ENCODE assay signal across 18 cellular contexts in the genomic region with DNA sequence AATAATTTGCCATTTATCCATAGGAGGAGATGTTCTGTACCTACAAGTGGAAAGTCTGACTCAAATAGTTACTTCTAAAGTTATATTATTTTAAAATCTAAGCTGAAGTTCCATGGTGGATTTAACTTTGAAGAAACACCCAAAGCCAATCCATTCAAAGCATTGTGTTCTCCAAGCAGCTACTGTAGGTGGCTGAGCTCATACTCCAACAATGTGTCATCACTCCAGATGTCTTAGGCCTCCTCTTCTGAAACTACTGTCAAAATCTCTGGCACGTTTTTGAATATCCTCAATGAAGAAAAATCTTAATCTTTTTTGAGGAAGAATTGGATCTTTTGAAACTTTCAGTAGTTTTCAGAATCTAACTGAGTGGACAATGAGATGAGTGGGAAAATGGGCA.
DNase-seq lines count a peak whose midpoint lies in the region; ATAC-seq and TF ChIP-seq lines count a peak whose summit lies in the region.
"Had no signal": no experiment of that assay in that cellular context is flagged by ENCODE, and none has a peak within 500 bp of the region (broad histone marks: within the 10 kb centered on the region; RNA-seq: fewer than 3 reads in every experiment).

No MANE protein-coding gene starts in this region.

- no peak for TF ChIP-seq CTCF in MCF 10A (IDR thresholded peaks at IDR 0.05; ENCODE audit: unreplicated experiment)
- TF ChIP-seq CTCF in breast epithelium (IDR thresholded peaks at IDR 0.05): no peak
- no peak for TF ChIP-seq CTCF in type B pancreatic cell (conservative IDR thresholded peaks at IDR 0.05)

- H3K27ac ChIP-seq in breast epithelium: no peak overlapping the region
- H3K27ac ChIP-seq: 22Rv1 had no signal

- TF ChIP-seq POLR2A in breast epithelium (IDR thresholded peaks at IDR 0.05): no peak

- POLR2A ChIA-PET in MCF 10A (lab: Yijun Ruan, JAX): interaction anchor here (0.7 to 1.8 kb wide), 5 partner anchors 10 to 56 kb away, joined by 3 to 9 read pairs (median 4); no protein-coding TSS in a partner anchor

- no peaks in the 10 kb centered on the region for H3K9me3 ChIP-seq in breast epithelium

- no peaks in the 10 kb centered on the region for H3K27me3 ChIP-seq in breast epithelium

- no peaks in the 10 kb centered on the region for H3K36me3 ChIP-seq in breast epithelium

- H3K4me1 Mint-ChIP-seq in MCF 10A (ENCODE audit: insufficient read depth, unreplicated experiment) (peaks cover 7% of the 10 kb centered on the region), type B pancreatic cell (ENCODE audit: unreplicated experiment) (peaks cover 6% of the 10 kb centered on the region)

- CTCF ChIA-PET in MCF 10A (lab: Yijun Ruan, JAX): interaction anchor here (1.1 kb wide), 1 partner anchor 10 kb away, joined by 6 read pairs; no protein-coding TSS in a partner anchor

- H3K27ac Mint-ChIP-seq in MCF 10A (ENCODE audit: low read depth, unreplicated experiment) (peak overlapping the region; percentile 46), type B pancreatic cell (no peak overlapping the region)
- H3K27ac Mint-ChIP-seq: activated naive CD4-positive, alpha-beta T cell treated with anti-CD3 and anti-CD28 coated beads, Interleukin-2, amount 50 U/mL, for 72 hours; stimulated activated naive CD8-positive, alpha-beta T cell treated with anti-CD3 and anti-CD28 coated beads, Interleukin-15, Interleukin-2, amounts not matched to agents 100 ng/mL and 50 ng/mL, for 24 hours; T-helper 17 cell had no signal

- no peak overlapping the region for H3K4me3 ChIP-seq in breast epithelium
- H3K4me3 ChIP-seq: skin epidermis had no signal

- H3K4me3 Mint-ChIP-seq in MCF 10A (ENCODE audit: unreplicated experiment): no peak overlapping the region
- H3K4me3 Mint-ChIP-seq in type B pancreatic cell: no peak overlapping the region
- H3K4me3 Mint-ChIP-seq: stimulated activated naive CD8-positive, alpha-beta T cell treated with anti-CD3 and anti-CD28 coated beads, Interleukin-15, Interleukin-2, amounts not matched to agents 100 ng/mL and 50 ng/mL, for 24 hours; T-helper 17 cell had no signal

- ATAC-seq in GM21529 (IDR thresholded peaks at IDR 0.05; ENCODE audit: unreplicated experiment): no peak
- ATAC-seq: activated naive CD4-positive, alpha-beta T cell treated with anti-CD3 and anti-CD28 coated beads, Interleukin-2, amount 50 U/mL, for 72 hours; HepG2; Panc1; T-helper 17 cell had no signal

- H3K4me1 ChIP-seq in breast epithelium: no peaks in the 10 kb centered on the region

- intact Hi-C loops in MCF 10A (cut with micrococcal nuclease) (no loop called here), breast epithelium (cut with DNase I; ENCODE audit: low total_unique reads) (no loop called here)

- DNase-seq in MCF 10A (ENCODE audit: unreplicated experiment): peak; percentile 49
- no peak for DNase-seq in breast epithelium (ENCODE audit: low spot score in 2 of 2)
- DNase-seq in amniotic epithelial cell (ENCODE audit: low read depth): peak; percentile 72
- DNase-seq in fibroblast of the conjunctiva (ENCODE audit: low read depth): peak; percentile 49
- DNase-seq in NCI-H146 (lab: John Stamatoyannopoulos, UW): no peak
- no peak for DNase-seq in COLO829 (ENCODE audit: low spot score)
- no peak for DNase-seq in type B pancreatic cell (ENCODE audit: extremely low spot score, unreplicated experiment)
- DNase-seq: activated CD4-positive, alpha-beta T cell treated with anti-CD3 and anti-CD28 coated beads for 1 hour; foreskin melanocyte; NCI-H510A; T-helper 17 cell had no signal

- H3K36me3 Mint-ChIP-seq in MCF 10A (ENCODE audit: insufficient read depth, unreplicated experiment): no peaks in the 10 kb centered on the region
- H3K36me3 Mint-ChIP-seq in type B pancreatic cell: no peaks in the 10 kb centered on the region
- H3K36me3 Mint-ChIP-seq: activated naive CD4-positive, alpha-beta T cell treated with anti-CD3 and anti-CD28 coated beads, Interleukin-2, amount 50 U/mL, for 72 hours had no signal

- H3K27me3 Mint-ChIP-seq in MCF 10A (ENCODE audit: insufficient read depth, unreplicated experiment) (no peaks in the 10 kb centered on the region), type B pancreatic cell (no peaks in the 10 kb centered on the region)
- H3K27me3 Mint-ChIP-seq: stimulated activated naive CD8-positive, alpha-beta T cell treated with anti-CD3 and anti-CD28 coated beads, Interleukin-15, Interleukin-2, amounts not matched to agents 100 ng/mL and 50 ng/mL, for 24 hours; T-helper 17 cell had no signal

- H3K9me3 Mint-ChIP-seq in MCF 10A (ENCODE audit: unreplicated experiment) (no peaks in the 10 kb centered on the region), type B pancreatic cell (no peaks in the 10 kb centered on the region)
- H3K9me3 Mint-ChIP-seq: activated naive CD4-positive, alpha-beta T cell treated with anti-CD3 and anti-CD28 coated beads, Interleukin-2, amount 50 U/mL, for 72 hours; stimulated activated naive CD8-positive, alpha-beta T cell treated with anti-CD3 and anti-CD28 coated beads, Interleukin-15, Interleukin-2, amounts not matched to agents 100 ng/mL and 50 ng/mL, for 24 hours had no signal

- BruUV-seq in MCF 10A (replicated peaks; lab: Mats Ljungman, UMichigan): no TSS peak

Comparison
In these comparisons a context has a peak if more than half of its experiments do, and no peak if none do; other contexts are left out.
1. DNase-seq: peak in MCF 10A (single experiment), amniotic epithelial cell (single experiment) and fibroblast of the conjunctiva (single experiment); none in breast epithelium (0 of 2), NCI-H146 (single experiment), COLO829 (single experiment) and type B pancreatic cell (single experiment).